In genomic region chr21:37548521-37548981, GRCh38 we compare ENCODE assay signal across 16 cellular contexts.
DNase-seq lines count a peak whose midpoint lies in the region; ATAC-seq lines count a peak whose summit lies in the region.
"Had no signal": no experiment of that assay in that cellular context is flagged by ENCODE, and none has a peak within 500 bp of the region (broad histone marks: within the 10 kb centered on the region; RNA-seq: fewer than 3 reads in every experiment).

No MANE protein-coding gene starts in this region.

- no peaks in the 10 kb centered on the region for H3K36me3 Mint-ChIP-seq in activated T-helper 2 cell treated with anti-CD3 and anti-CD28 coated beads, Interferon-gamma antibody, Interleukin-2, Interleukin-4, amounts not matched to agents 10 μg/mL and 5 μg/mL and 100 μg/mL, durations not matched to agents 14 hours and 24 hours and 36 hours (ENCODE audit: low read depth)

- peaks cover 7% of the 10 kb centered on the region for H3K27me3 Mint-ChIP-seq in activated T-helper 2 cell treated with anti-CD3 and anti-CD28 coated beads, Interferon-gamma antibody, Interleukin-2, Interleukin-4, amounts not matched to agents 10 μg/mL and 5 μg/mL and 100 μg/mL, durations not matched to agents 14 hours and 24 hours and 36 hours (ENCODE audit: low read depth)

- no peak overlapping the region for H3K4me3 Mint-ChIP-seq in activated T-helper 2 cell treated with anti-CD3 and anti-CD28 coated beads, Interferon-gamma antibody, Interleukin-2, Interleukin-4, amounts not matched to agents 10 μg/mL and 5 μg/mL and 100 μg/mL, durations not matched to agents 14 hours and 24 hours and 36 hours (ENCODE audit: low read depth)

- peak; percentile 21 for DNase-seq in activated CD8-positive, alpha-beta memory T cell treated with anti-CD3 and anti-CD28 coated beads for 24 hours
- DNase-seq in activated CD8-positive, alpha-beta memory T cell treated with anti-CD3 and anti-CD28 coated beads, Interleukin-2, amount 50 U/mL, for 48 hours = no peak
- DNase-seq in activated T-helper 2 cell treated with anti-CD3 and anti-CD28 coated beads, Interferon-gamma antibody, Interleukin-2, Interleukin-4, amounts not matched to agents 10 μg/mL and 5 μg/mL and 100 μg/mL, durations not matched to agents 14 hours and 24 hours and 36 hours (ENCODE audit: low spot score) = peak; percentile 2
- DNase-seq in left colon (peak in 1 of 2 donors; percentile 31), renal cortical epithelial cell (ENCODE audit: low read depth) (peak; percentile 34), AG08395 (ENCODE audit: low spot score) (no peak), NCI-H2081 treated with DMSO at 0.1 percent for 48 hours (lab: John Stamatoyannopoulos, UW) (no peak), NCI-H146 treated with DMSO at 0.1 percent for 48 hours (lab: John Stamatoyannopoulos, UW; ENCODE audit: unreplicated experiment) (no peak)
- DNase-seq: C1 segment of cervical spinal cord, DMS153, NCI-H1092 treated with DMSO at 0.1 percent for 48 hours, NCI-H1694 treated with DMSO at 0.1 percent for 48 hours, NCI-H446, NCI-H774 had no signal

- ATAC-seq in left colon = peak; percentile 46
- ATAC-seq: Panc1, Right ventricle myocardium inferior had no signal

- peaks cover 11% of the 10 kb centered on the region for H3K4me1 Mint-ChIP-seq in activated T-helper 2 cell treated with anti-CD3 and anti-CD28 coated beads, Interferon-gamma antibody, Interleukin-2, Interleukin-4, amounts not matched to agents 10 μg/mL and 5 μg/mL and 100 μg/mL, durations not matched to agents 14 hours and 24 hours and 36 hours (ENCODE audit: low read depth)

- intact Hi-C loops in activated T-helper 2 cell treated with anti-CD3 and anti-CD28 coated beads, Interferon-gamma antibody, Interleukin-2, Interleukin-4, amounts not matched to agents 10 μg/mL and 5 μg/mL and 100 μg/mL, durations not matched to agents 14 hours and 24 hours and 36 hours (cut with micrococcal nuclease) = no loop called here
- intact Hi-C loops in left colon (cut with DNase I, micrococcal nuclease) = no loop called here

- H3K9me3 Mint-ChIP-seq in activated T-helper 2 cell treated with anti-CD3 and anti-CD28 coated beads, Interferon-gamma antibody, Interleukin-2, Interleukin-4, amounts not matched to agents 10 μg/mL and 5 μg/mL and 100 μg/mL, durations not matched to agents 14 hours and 24 hours and 36 hours = no peaks in the 10 kb centered on the region

- H3K27ac Mint-ChIP-seq in activated T-helper 2 cell treated with anti-CD3 and anti-CD28 coated beads, Interferon-gamma antibody, Interleukin-2, Interleukin-4, amounts not matched to agents 10 μg/mL and 5 μg/mL and 100 μg/mL, durations not matched to agents 14 hours and 24 hours and 36 hours = no peak overlapping the region

Comparison
In these comparisons a context has a peak if more than half of its experiments do, and no peak if none do; other contexts are left out.
1. DNase-seq: peak in activated CD8-positive, alpha-beta memory T cell treated with anti-CD3 and anti-CD28 coated beads for 24 hours (single experiment), activated T-helper 2 cell treated with anti-CD3 and anti-CD28 coated beads, Interferon-gamma antibody, Interleukin-2, Interleukin-4, amounts not matched to agents 10 μg/mL and 5 μg/mL and 100 μg/mL, durations not matched to agents 14 hours and 24 hours and 36 hours (single experiment) and renal cortical epithelial cell (single experiment); none in activated CD8-positive, alpha-beta memory T cell treated with anti-CD3 and anti-CD28 coated beads, Interleukin-2, amount 50 U/mL, for 48 hours (single experiment), AG08395 (single experiment), NCI-H2081 treated with DMSO at 0.1 percent for 48 hours (single experiment) and NCI-H146 treated with DMSO at 0.1 percent for 48 hours (single experiment).